Comparison of ENCODE assay signal across 8 cellular contexts in the genomic region with DNA sequence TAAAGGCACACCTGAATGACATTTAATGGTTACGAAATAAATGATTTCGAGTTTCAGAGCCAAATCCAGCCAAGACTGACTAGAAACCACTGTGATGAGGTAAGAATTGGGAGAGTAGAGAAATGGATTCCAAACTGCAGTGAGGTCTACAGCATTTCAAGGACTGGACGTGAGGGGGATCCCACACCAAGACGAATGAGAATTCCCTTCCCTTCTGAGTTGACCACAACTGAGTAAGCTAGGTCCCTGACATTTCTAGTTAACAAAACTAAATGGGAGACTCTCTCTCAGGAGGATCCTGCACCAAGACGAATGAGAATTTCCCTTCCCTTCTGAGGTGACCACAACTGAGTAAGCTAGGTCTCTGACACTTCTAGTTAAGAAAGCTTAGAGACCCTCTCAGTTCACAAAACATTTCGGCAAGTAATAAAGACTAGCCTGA. TPM values are rescaled to one million over a fixed set of nuclear protein-coding genes. Genes with fewer than 3 reads are reported as not detected.
DNase-seq lines count a peak whose midpoint lies in the region; ATAC-seq and TF ChIP-seq lines count a peak whose summit lies in the region.

No MANE protein-coding gene starts in this region.

- intact Hi-C loops in CD14-positive monocyte (cut with micrococcal nuclease), result loop anchor here (5.0 to 10.0 kb wide), 3 partner anchors 60 to 68 kb away; a partner anchor contains a TSS

- no peak for ATAC-seq in GM21367 (IDR thresholded peaks at IDR 0.05; ENCODE audit: unreplicated experiment)

- H3K4me1 Mint-ChIP-seq in CD14-positive monocyte, result peaks cover 35% of the 10 kb centered on the region

- no peaks in the 10 kb centered on the region for H3K27me3 Mint-ChIP-seq in CD14-positive monocyte (ENCODE audit: low read depth in 3 of 3)

- H3K4me1 ChIP-seq in adipocyte (ENCODE audit: control insufficient read depth, insufficient read depth, low read length), result peaks cover 28% of the 10 kb centered on the region

- H3K9ac ChIP-seq in adipocyte (ENCODE audit: low read length), result peak overlapping the region; percentile 94

- peaks cover 26 to 39% of the 10 kb centered on the region in 2 donors for H3K36me3 Mint-ChIP-seq in CD14-positive monocyte

- DNase-seq in CD14-positive monocyte (ENCODE audit: low spot score) (no peak), HPDE6-E6E7 (ENCODE audit: extremely low spot score) (peak; percentile 4), adipocyte (ENCODE audit: low read depth) (peak; percentile 72), kidney epithelial cell (ENCODE audit: low read depth) (no peak), stromal cell of bone marrow (ENCODE audit: low read depth) (peak; percentile 48), SHP77 treated with DMSO at 0.1 percent for 48 hours (lab: John Stamatoyannopoulos, UW) (no peak)
- no peak for DNase-seq in stimulated activated CD4-positive, alpha-beta T cell treated with anti-CD3 and anti-CD28 coated beads, Interleukin-2, amount 100 ng/mL, for 48 hours

- H3K27me3 ChIP-seq in adipocyte (replicated peaks; ENCODE audit: control insufficient read depth, insufficient read depth, low read length) (no peaks in the 10 kb centered on the region), kidney epithelial cell (ENCODE audit: control insufficient read depth, insufficient read depth, low read length) (no peaks in the 10 kb centered on the region)

- TF ChIP-seq CTCF in CD14-positive monocyte (IDR thresholded peaks at IDR 0.05), result no peak
- TF ChIP-seq CTCF in kidney epithelial cell (IDR thresholded peaks at IDR 0.05; ENCODE audit: insufficient read depth, low read length, poor library complexity, severe bottlenecking), result no peak

- no peaks in the 10 kb centered on the region for H3K9me3 ChIP-seq in adipocyte (ENCODE audit: control insufficient read depth, low read length)

- peaks cover 0 to 8% (median 5%) of the 10 kb centered on the region in 7 donors for H3K9me3 Mint-ChIP-seq in CD14-positive monocyte

- peak overlapping the region; percentile 91 for H3K4me3 ChIP-seq in adipocyte (ENCODE audit: low read length)
- H3K4me3 ChIP-seq in kidney epithelial cell (ENCODE audit: low read depth, low read length), result peak overlapping the region; percentile 96

- H3K27ac Mint-ChIP-seq in CD14-positive monocyte, result peak overlapping the region; percentile 98 to 100 (median 99)

- H3K36me3 ChIP-seq in adipocyte (ENCODE audit: control insufficient read depth, insufficient read depth, low read length, severe bottlenecking) (peaks cover 20% of the 10 kb centered on the region), kidney epithelial cell (ENCODE audit: control insufficient read depth, insufficient read depth, low read length) (no peaks in the 10 kb centered on the region)

- H3K4me3 Mint-ChIP-seq in CD14-positive monocyte, result peak overlapping the region; percentile 98 to 100

RNA-seq across cellular contexts. Expression of a gene that starts 1.6 kb away (rescaled TPM):
- under 1 TPM; 0.40 to 0.43 TPM for polyA plus RNA-seq in CD14-positive monocyte
- not detected in 2 replicates for total RNA-seq in kidney epithelial cell

RNA-seq across cellular contexts. Expression of a gene that starts 1.8 kb away (rescaled TPM):
- polyA plus RNA-seq in CD14-positive monocyte, result 100 to 1,000 TPM; 377 to 555 TPM
- total RNA-seq in kidney epithelial cell, result 93.6 and 141 TPM in 2 replicates

RNA-seq across cellular contexts. Expression of a gene that starts 25.5 kb away (rescaled TPM):
- 10 to 100 TPM; 23.8 to 25.4 TPM for polyA plus RNA-seq in CD14-positive monocyte
- total RNA-seq in kidney epithelial cell, result 55.7 and 65.4 TPM in 2 replicates

Comparison
In these comparisons a context has a peak if more than half of its experiments do, and no peak if none do; other contexts are left out.
1. DNase-seq: peak in HPDE6-E6E7 (single experiment), adipocyte (single experiment) and stromal cell of bone marrow (single experiment); none in CD14-positive monocyte (single experiment), kidney epithelial cell (single experiment), stimulated activated CD4-positive, alpha-beta T cell treated with anti-CD3 and anti-CD28 coated beads, Interleukin-2, amount 100 ng/mL, for 48 hours (0 of 2) and SHP77 treated with DMSO at 0.1 percent for 48 hours (single experiment).